Comparison of ENCODE assay signal across 27 cellular contexts in genomic region chr17:72749119-72749572, GRCh38.
DNase-seq lines count a peak whose midpoint lies in the region; ATAC-seq, FAIRE-seq and TF ChIP-seq lines count a peak whose summit lies in the region.
"Had no signal": no experiment of that assay in that cellular context is flagged by ENCODE, and none has a peak within 500 bp of the region (broad histone marks: within the 10 kb centered on the region; RNA-seq: fewer than 3 reads in every experiment).

No MANE protein-coding gene starts in this region.

- peak; percentile 100 for ATAC-seq in left colon
- peak; percentile 98 for ATAC-seq in mucosa of descending colon
- no peak for ATAC-seq in HG03457 (IDR thresholded peaks at IDR 0.05; ENCODE audit: unreplicated experiment)
- ATAC-seq in HG03139 (IDR thresholded peaks at IDR 0.05; ENCODE audit: unreplicated experiment) = no peak
- ATAC-seq: Right ventricle myocardium inferior had no signal

- peak overlapping the region; percentile 35 to 68 for H3K27ac ChIP-seq in small intestine (ENCODE audit: low read depth in 1 of 2, low read length in 1 of 2)
- H3K27ac ChIP-seq: GM23248, SJCRH30 had no signal

- H3K9me3 ChIP-seq in mucosa of descending colon (no peaks in the 10 kb centered on the region), small intestine (ENCODE audit: control insufficient read depth, low read depth) (no peaks in the 10 kb centered on the region)
- H3K9me3 ChIP-seq: BE2C, SJCRH30 had no signal

- FAIRE-seq in small intestine (lab: Jason Lieb, UNC) = no peak
- FAIRE-seq: GM12892 had no signal

- intact Hi-C loops in left colon (cut with DNase I, micrococcal nuclease) (no loop called here), mucosa of descending colon (cut with DNase I, micrococcal nuclease) (no loop called here)

- 26 to 61% (median 31%) methylated on average over 6 of the region's 6 CpGs for WGBS in small intestine, 3 donors

- no peak overlapping the region for H3K4me3 ChIP-seq in mucosa of descending colon
- no peak overlapping the region for H3K4me3 ChIP-seq in small intestine (ENCODE audit: low read depth in 1 of 2, low read length in 2 of 2)
- H3K4me3 ChIP-seq: GM23248, SJCRH30 had no signal

- H3K4me1 ChIP-seq in mucosa of descending colon (ENCODE audit: low read depth) (peaks cover 4% of the 10 kb centered on the region), small intestine (ENCODE audit: control insufficient read depth in 2 of 2, insufficient read depth in 1 of 2, low read depth in 1 of 2, low read length in 1 of 2) (peaks cover 4% of the 10 kb centered on the region in 2 donors)
- H3K4me1 ChIP-seq: BE2C, SJCRH30 had no signal

- TF ChIP-seq CTCF in mucosa of descending colon (IDR thresholded peaks at IDR 0.05) = no peak

- DNase-seq in HT-29 (ENCODE audit: low spot score) (peak; percentile 34), left colon (peak; percentile 60 to 62), mucosa of descending colon (peak in 2 of 3 donors; percentile 66 to 67), small intestine (peak; percentile 97), NCI-H187 treated with DMSO at 0.1 percent for 48 hours (lab: John Stamatoyannopoulos, UW) (no peak)
- no peak for DNase-seq in activated CD4-positive, alpha-beta T cell treated with anti-CD3 and anti-CD28 coated beads for 1 hour
- DNase-seq: 8988T; ACHN; BE2C; DMS153; DND-41; GM23248; H9; Karpas-422; NCI-H1092 treated with DMSO at 0.1 percent for 48 hours; NCI-H1436; NCI-H187; NCI-H446; NCI-H526; NCI-H82; NK-92 treated with Interleukin-12 subunit alpha and Interleukin-12 subunit beta, amount 100 ng/mL, for 24 hours; PC-3; SJCRH30 had no signal

- H3K27me3 ChIP-seq in small intestine (ENCODE audit: control insufficient read depth in 2 of 2, insufficient read depth in 2 of 2, low read length in 2 of 2) = no peaks in the 10 kb centered on the region
- H3K27me3 ChIP-seq: BE2C had no signal

- H3K36me3 ChIP-seq in mucosa of descending colon (ENCODE audit: low read depth) (no peaks in the 10 kb centered on the region), small intestine (ENCODE audit: control insufficient read depth in 2 of 2, insufficient read depth in 2 of 2, low read length in 2 of 2) (no peaks in the 10 kb centered on the region)
- H3K36me3 ChIP-seq: BE2C, SJCRH30 had no signal

Comparison
In these comparisons a context has a peak if more than half of its experiments do, and no peak if none do; other contexts are left out.
1. DNase-seq: peak in HT-29 (single experiment), left colon (2 of 2), mucosa of descending colon (2 of 3) and small intestine (single experiment); none in activated CD4-positive, alpha-beta T cell treated with anti-CD3 and anti-CD28 coated beads for 1 hour (single experiment) and NCI-H187 treated with DMSO at 0.1 percent for 48 hours (single experiment).
2. ATAC-seq: peak in left colon (single experiment) and mucosa of descending colon (single experiment); none in HG03457 (single experiment) and HG03139 (single experiment).